12 cellular contexts compared by ENCODE assay signal in genomic region chr17:15954222-15954621, GRCh38. TPM values are rescaled to one million over a fixed set of nuclear protein-coding genes. Genes with fewer than 3 reads are reported as not detected.
DNase-seq lines count a peak whose midpoint lies in the region; ATAC-seq, FAIRE-seq and TF ChIP-seq lines count a peak whose summit lies in the region.
"Had no signal": no experiment of that assay in that cellular context is flagged by ENCODE, and none has a peak within 500 bp of the region (broad histone marks: within the 10 kb centered on the region; RNA-seq: fewer than 3 reads in every experiment).

No MANE protein-coding gene starts in this region.

- H3K4me3 Mint-ChIP-seq in astrocyte (ENCODE audit: unreplicated experiment) (no peak overlapping the region), endothelial cell (ENCODE audit: unreplicated experiment) (no peak overlapping the region)
- H3K4me3 Mint-ChIP-seq: CD4-positive, alpha-beta memory T cell; dendritic cell treated with granulocyte-macrophage colony-stimulating factor and Interleukin-4, amounts not matched to agents 40 ng/mL and 50 ng/mL, for 4 days had no signal

- no TSS peak for BruUV-seq in IMR-90 (replicated peaks; lab: Mats Ljungman, UMichigan)

- peaks cover 10% of the 10 kb centered on the region for H3K27me3 Mint-ChIP-seq in astrocyte (ENCODE audit: low read depth, unreplicated experiment)
- H3K27me3 Mint-ChIP-seq in endothelial cell (ENCODE audit: unreplicated experiment) = peaks cover 3% of the 10 kb centered on the region

- H3K18ac ChIP-seq in IMR-90 (ENCODE audit: low read depth, low read length) (no peak overlapping the region), mesendoderm (ENCODE audit: low read length) (no peak overlapping the region)

- H3K14ac ChIP-seq in IMR-90 (replicated peaks; ENCODE audit: low read depth, low read length) = no peak overlapping the region

- intact Hi-C loops in IMR-90 (cut with micrococcal nuclease) (no loop called here), sciatic nerve (cut with DNase I) (no loop called here)

- no peak overlapping the region for H2AK5ac ChIP-seq in IMR-90 (ENCODE audit: low read depth, low read length)
- no peak overlapping the region for H2AK5ac ChIP-seq in mesendoderm (ENCODE audit: low read length)

- H3K56ac ChIP-seq in IMR-90 (ENCODE audit: extremely low read depth, insufficient read depth, low read length) (no peak overlapping the region), mesendoderm (ENCODE audit: low read length) (no peak overlapping the region)

- H3K4ac ChIP-seq in IMR-90 (ENCODE audit: low read depth, low read length) = no peak overlapping the region
- no peak overlapping the region for H3K4ac ChIP-seq in mesendoderm (ENCODE audit: low read depth, low read length)

- TF ChIP-seq CTCF in AG09309 (IDR thresholded peaks at IDR 0.05; ENCODE audit: control insufficient read depth, insufficient read depth, low read depth, low read length, missing control alignments) = no peak
- 0 out of 2 replicates have a peak, but pooled peaks have one; percentile 9 for TF ChIP-seq CTCF in IMR-90 (conservative IDR thresholded peaks at IDR 0.05; ENCODE audit: low read depth, low read length)
- TF ChIP-seq CTCF in astrocyte (IDR thresholded peaks at IDR 0.05; ENCODE audit: insufficient read depth, low read depth, low read length) = no peak
- TF ChIP-seq CTCF in endothelial cell (IDR thresholded peaks at IDR 0.05; ENCODE audit: unreplicated experiment) = no peak

- dilution Hi-C loops in IMR-90 (cut with HindIII; ENCODE audit: low sequenced_read_pairs, unreplicated experiment) = no loop called here

- no peak overlapping the region for H3K9ac ChIP-seq in IMR-90 (ENCODE audit: low read depth, low read length)
- no peak overlapping the region for H3K9ac ChIP-seq in astrocyte (ENCODE audit: low read length)
- H3K9ac ChIP-seq in mesendoderm (ENCODE audit: low read length) = no peak overlapping the region

- H3K36me3 Mint-ChIP-seq in astrocyte (ENCODE audit: low read depth, unreplicated experiment) (no peaks in the 10 kb centered on the region), endothelial cell (ENCODE audit: low read depth, unreplicated experiment) (peaks cover 6% of the 10 kb centered on the region)
- H3K36me3 Mint-ChIP-seq: CD4-positive, alpha-beta memory T cell had no signal

- no peak overlapping the region for H3K23ac ChIP-seq in IMR-90 (ENCODE audit: low read depth, low read length)
- H3K23ac ChIP-seq in mesendoderm (ENCODE audit: low read length) = no peak overlapping the region

- TF ChIP-seq POLR2A in IMR-90 (IDR thresholded peaks at IDR 0.05; ENCODE audit: low read depth, low read length) = no peak

- H3K4me3 ChIP-seq in AG09309 (ENCODE audit: control insufficient read depth, low read depth, low read length) (no peak overlapping the region), IMR-90 (ENCODE audit: insufficient read depth, low read depth, low read length) (no peak overlapping the region), astrocyte (ENCODE audit: insufficient read depth, low read depth, low read length) (no peak overlapping the region), mesendoderm (ENCODE audit: low read length) (no peak overlapping the region)

- H3K79me1 ChIP-seq in IMR-90 (ENCODE audit: low read depth in 1 of 2, low read length in 2 of 2) = peaks cover 15 to 35% of the 10 kb centered on the region in 2 experiments; a peak in 3 of 4 replicates
- H3K79me1 ChIP-seq in mesendoderm (ENCODE audit: low read length) = no peaks in the 10 kb centered on the region

- no peak overlapping the region for H4K5ac ChIP-seq in IMR-90 (ENCODE audit: low read depth, low read length)
- H4K5ac ChIP-seq in mesendoderm (ENCODE audit: low read length) = no peak overlapping the region

- CTCF ChIA-PET in IMR-90 (lab: Yijun Ruan, JAX) = no interaction called here

- peaks cover 11% of the 10 kb centered on the region for H3K9me1 ChIP-seq in IMR-90 (ENCODE audit: insufficient read depth, low read length)

- no CpG with 5 or more reads among the region's 5 CpGs for WGBS in IMR-90 (ENCODE audit: extremely low coverage in 2 of 2, insufficient read length in 1 of 2), 2 experiments
- no CpG with 5 or more reads among the region's 5 CpGs for WGBS in mesendoderm (ENCODE audit: extremely low coverage, insufficient coverage, low lambda C conversion rate)

- POLR2A ChIA-PET in IMR-90 (lab: Charles Lee; ENCODE audit: unreplicated experiment) = no interaction called here

- no peak overlapping the region for H2BK20ac ChIP-seq in IMR-90 (ENCODE audit: low read depth, low read length)

- FAIRE-seq in astrocyte (lab: Jason Lieb, UNC) = no peak

- H3K36me3 ChIP-seq in IMR-90 (ENCODE audit: control insufficient read depth, insufficient read depth, low read length) = 0 out of 2 replicates have a peak, but pooled peaks cover 2% of the 10 kb centered on the region
- H3K36me3 ChIP-seq in astrocyte (ENCODE audit: insufficient read depth, low read length) = no peaks in the 10 kb centered on the region
- H3K36me3 ChIP-seq in mesendoderm (ENCODE audit: control insufficient read depth, insufficient read depth, low read length) = no peaks in the 10 kb centered on the region

- H3K9me3 Mint-ChIP-seq in astrocyte (ENCODE audit: unreplicated experiment) (peaks cover 2% of the 10 kb centered on the region), endothelial cell (ENCODE audit: unreplicated experiment) (no peaks in the 10 kb centered on the region)
- H3K9me3 Mint-ChIP-seq: dendritic cell treated with granulocyte-macrophage colony-stimulating factor and Interleukin-4, amounts not matched to agents 40 ng/mL and 50 ng/mL, for 4 days had no signal

- H3K4me1 Mint-ChIP-seq in astrocyte (ENCODE audit: low read depth, unreplicated experiment) (peaks cover 16% of the 10 kb centered on the region), endothelial cell (ENCODE audit: unreplicated experiment) (peaks cover 3% of the 10 kb centered on the region)

- no peak overlapping the region for H2BK15ac ChIP-seq in IMR-90 (ENCODE audit: low read depth, low read length)
- no peak overlapping the region for H2BK15ac ChIP-seq in mesendoderm (replicated peaks; ENCODE audit: low read depth)

- ATAC-seq in IMR-90 (ENCODE audit: low read depth) = peak; percentile 38
- ATAC-seq in sciatic nerve = no peak

- H3K9me3 ChIP-seq in IMR-90 (ENCODE audit: control insufficient read depth, insufficient read depth, low read length) = no peaks in the 10 kb centered on the region
- H3K9me3 ChIP-seq in astrocyte (ENCODE audit: insufficient read depth, low read depth, low read length) = no peaks in the 10 kb centered on the region

- peak overlapping the region; percentile 3 for H3K27ac Mint-ChIP-seq in astrocyte (ENCODE audit: unreplicated experiment)
- no peak overlapping the region for H3K27ac Mint-ChIP-seq in endothelial cell (ENCODE audit: unreplicated experiment)
- H3K27ac Mint-ChIP-seq: CD4-positive, alpha-beta memory T cell; dendritic cell treated with granulocyte-macrophage colony-stimulating factor and Interleukin-4, amounts not matched to agents 40 ng/mL and 50 ng/mL, for 4 days had no signal

- H4K91ac ChIP-seq in IMR-90 (ENCODE audit: insufficient read depth, low read depth, low read length) = no peak overlapping the region

- peak; percentile 54 for DNase-seq in AG09309 (ENCODE audit: low read depth)
- peak; percentile 90 for DNase-seq in IMR-90
- peak; percentile 86 for DNase-seq in astrocyte (ENCODE audit: low read depth)
- peak; percentile 67 for DNase-seq in kidney glomerular epithelial cell (lab: John Stamatoyannopoulos, UW)
- DNase-seq in NCI-H2107 (lab: John Stamatoyannopoulos, UW) = no peak
- DNase-seq in sciatic nerve (ENCODE audit: low spot score) = no peak
- DNase-seq in endothelial cell (ENCODE audit: low spot score) = no peak
- no peak for DNase-seq in mesendoderm
- DNase-seq: CD4-positive, alpha-beta memory T cell; islet precursor cell; NCI-H1092 had no signal

- H2AK9ac ChIP-seq in IMR-90 (replicated peaks; ENCODE audit: low read depth, low read length, poor library complexity) = no peak overlapping the region

- H3K4me2 ChIP-seq in IMR-90 (ENCODE audit: low read depth, low read length) (no peak overlapping the region), astrocyte (ENCODE audit: low read length) (peak overlapping the region; percentile 6), mesendoderm (ENCODE audit: low read length) (no peak overlapping the region)

- H4K20me1 ChIP-seq in IMR-90 (ENCODE audit: insufficient read depth, low read length) (peaks cover 4% of the 10 kb centered on the region; the same call in 1 of the 2 replicates), astrocyte (ENCODE audit: insufficient read depth, low read length) (peaks cover 23% of the 10 kb centered on the region)

- H3K79me2 ChIP-seq in astrocyte (ENCODE audit: insufficient read depth, low read length) = peaks cover 74% of the 10 kb centered on the region
- H3K79me2 ChIP-seq in mesendoderm (ENCODE audit: control insufficient read depth, insufficient read depth, low read length) = no peaks in the 10 kb centered on the region

- H3K27me3 ChIP-seq in IMR-90 (ENCODE audit: control insufficient read depth, insufficient read depth, low read length) (no peaks in the 10 kb centered on the region), astrocyte (ENCODE audit: insufficient read depth, low read length) (no peaks in the 10 kb centered on the region), mesendoderm (ENCODE audit: insufficient read depth, low read length, poor library complexity) (no peaks in the 10 kb centered on the region)

- in situ Hi-C loops in IMR-90 (cut with MboI; ENCODE audit: low sequenced_read_pairs) = loop anchor here (25.0 kb wide), 1 partner anchor 692 kb away; the partner anchor contains the start of gene PMP22

- H2AFZ ChIP-seq in IMR-90 (replicated peaks; ENCODE audit: low read length, poor library complexity) (no peak overlapping the region), astrocyte (ENCODE audit: low read depth, low read length) (no peak overlapping the region)

- no peak for TF ChIP-seq RAD21 in IMR-90 (IDR thresholded peaks at IDR 0.05; ENCODE audit: low read length)

- H2BK120ac ChIP-seq in IMR-90 (ENCODE audit: low read depth, low read length) = no peak overlapping the region
- no peak overlapping the region for H2BK120ac ChIP-seq in mesendoderm (ENCODE audit: low read depth, low read length)

- no peak overlapping the region for H2BK5ac ChIP-seq in IMR-90 (ENCODE audit: low read depth, low read length, poor library complexity, severe bottlenecking)
- H2BK5ac ChIP-seq in mesendoderm (ENCODE audit: low read length) = no peak overlapping the region

- H4K8ac ChIP-seq in IMR-90 (ENCODE audit: low read depth in 2 of 2, low read length in 2 of 2) (no peak overlapping the region), mesendoderm (ENCODE audit: low read depth, low read length) (no peak overlapping the region)

- peaks cover 14% of the 10 kb centered on the region for H3K4me1 ChIP-seq in IMR-90 (ENCODE audit: control insufficient read depth, insufficient read depth, low read length)
- peaks cover 35% of the 10 kb centered on the region for H3K4me1 ChIP-seq in astrocyte (ENCODE audit: insufficient read depth, low read length)
- H3K4me1 ChIP-seq in mesendoderm (ENCODE audit: control insufficient read depth, low read depth, low read length) = no peaks in the 10 kb centered on the region

- no peak overlapping the region for H3K27ac ChIP-seq in IMR-90 (ENCODE audit: insufficient read depth, low read length)
- peak overlapping the region; percentile 39 for H3K27ac ChIP-seq in astrocyte (ENCODE audit: low read depth, low read length)
- no peak overlapping the region for H3K27ac ChIP-seq in mesendoderm (ENCODE audit: low read depth, low read length)

RNA-seq across cellular contexts. Expression of gene ADORA2B, which starts 9.3 kb away (rescaled TPM):
- total RNA-seq in IMR-90 (2012; rRNA removed) = 5.2 and 5.8 TPM in 2 replicates
- 5.5 and 6.1 TPM in 2 replicates for polyA plus RNA-seq in IMR-90 (2012; rRNA removed)
- 2.7 and 7.4 TPM in 2 replicates for polyA plus RNA-seq in IMR-90 (2012; cell fraction: cytosol; rRNA removed)
- polyA plus RNA-seq in IMR-90 (2012; cell fraction: nucleus; rRNA removed; ENCODE audit: low replicate concordance) = 2.3 and 3.4 TPM in 2 replicates
- 4.0 and 5.5 TPM in 2 replicates for total RNA-seq in astrocyte
- 0.67 TPM for total RNA-seq in sciatic nerve
- total RNA-seq in endothelial cell (ENCODE audit: unreplicated experiment) = 5.2 TPM
- polyA plus RNA-seq in mesendoderm (2013, experiment 1 of 2) = 1.2 TPM
- polyA plus RNA-seq in mesendoderm (2013, experiment 2 of 2) = 1.6 TPM

RNA-seq across cellular contexts. Expression of gene ZSWIM7, which starts 45.3 kb away (rescaled TPM):
- total RNA-seq in IMR-90 (2012; rRNA removed) (6.8 and 7.2 TPM in 2 replicates), astrocyte (19.0 and 21.5 TPM in 2 replicates), sciatic nerve (19.3 TPM), endothelial cell (ENCODE audit: unreplicated experiment) (39.4 TPM)
- polyA plus RNA-seq in IMR-90 (2012; rRNA removed) = 12.0 and 12.1 TPM in 2 replicates
- polyA plus RNA-seq in IMR-90 (2012; cell fraction: cytosol; rRNA removed) = 10.1 and 14.0 TPM in 2 replicates
- polyA plus RNA-seq in IMR-90 (2012; cell fraction: nucleus; rRNA removed; ENCODE audit: low replicate concordance) = 12.9 and 28.1 TPM in 2 replicates
- 34.6 TPM for polyA plus RNA-seq in mesendoderm (2013, experiment 1 of 2)
- 33.3 TPM for polyA plus RNA-seq in mesendoderm (2013, experiment 2 of 2)

RNA-seq across cellular contexts. Expression of gene TTC19, which starts 45.4 kb away (rescaled TPM):
- total RNA-seq in IMR-90 (2012; rRNA removed) (12.9 and 19.2 TPM in 2 replicates), astrocyte (21.9 and 25.7 TPM in 2 replicates), sciatic nerve (32.9 TPM), endothelial cell (ENCODE audit: unreplicated experiment) (29.6 TPM)
- polyA plus RNA-seq in IMR-90 (2012; rRNA removed) = 6.0 and 8.3 TPM in 2 replicates
- polyA plus RNA-seq in IMR-90 (2012; cell fraction: cytosol; rRNA removed) = 2.3 and 6.1 TPM in 2 replicates
- polyA plus RNA-seq in IMR-90 (2012; cell fraction: nucleus; rRNA removed; ENCODE audit: low replicate concordance) = 5.9 and 8.4 TPM in 2 replicates
- polyA plus RNA-seq in mesendoderm (2013, experiment 1 of 2) = 31.5 TPM
- polyA plus RNA-seq in mesendoderm (2013, experiment 2 of 2) = 32.0 TPM

Comparison
In these comparisons a context has a peak if more than half of its experiments do, and no peak if none do; other contexts are left out.
1. DNase-seq: peak in AG09309 (single experiment), IMR-90 (single experiment), astrocyte (single experiment) and kidney glomerular epithelial cell (single experiment); none in NCI-H2107 (single experiment), sciatic nerve (single experiment), endothelial cell (single experiment) and mesendoderm (single experiment).